ENCODE assay signal across 6 cellular contexts in genomic region chr18:31799257-31799656, GRCh38. TPM values are rescaled to one million over a fixed set of nuclear protein-coding genes. Genes with fewer than 3 reads are reported as not detected.
"Had no signal": no experiment of that assay in that cellular context is flagged by ENCODE, and none has a peak within 500 bp of the region (broad histone marks: within the 10 kb centered on the region; RNA-seq: fewer than 3 reads in every experiment).

No MANE protein-coding gene starts in this region.

RNA-seq across cellular contexts. Expression of gene SLC25A52, which starts 38.6 kb away (rescaled TPM):
- total RNA-seq: GM23248, GM23338, H1, H7, H9, HFFc6 had no signal
- polyA plus RNA-seq: GM23248, GM23338, H1 had no signal
